1 cellular context compared by ENCODE assay signal in the genomic region with DNA sequence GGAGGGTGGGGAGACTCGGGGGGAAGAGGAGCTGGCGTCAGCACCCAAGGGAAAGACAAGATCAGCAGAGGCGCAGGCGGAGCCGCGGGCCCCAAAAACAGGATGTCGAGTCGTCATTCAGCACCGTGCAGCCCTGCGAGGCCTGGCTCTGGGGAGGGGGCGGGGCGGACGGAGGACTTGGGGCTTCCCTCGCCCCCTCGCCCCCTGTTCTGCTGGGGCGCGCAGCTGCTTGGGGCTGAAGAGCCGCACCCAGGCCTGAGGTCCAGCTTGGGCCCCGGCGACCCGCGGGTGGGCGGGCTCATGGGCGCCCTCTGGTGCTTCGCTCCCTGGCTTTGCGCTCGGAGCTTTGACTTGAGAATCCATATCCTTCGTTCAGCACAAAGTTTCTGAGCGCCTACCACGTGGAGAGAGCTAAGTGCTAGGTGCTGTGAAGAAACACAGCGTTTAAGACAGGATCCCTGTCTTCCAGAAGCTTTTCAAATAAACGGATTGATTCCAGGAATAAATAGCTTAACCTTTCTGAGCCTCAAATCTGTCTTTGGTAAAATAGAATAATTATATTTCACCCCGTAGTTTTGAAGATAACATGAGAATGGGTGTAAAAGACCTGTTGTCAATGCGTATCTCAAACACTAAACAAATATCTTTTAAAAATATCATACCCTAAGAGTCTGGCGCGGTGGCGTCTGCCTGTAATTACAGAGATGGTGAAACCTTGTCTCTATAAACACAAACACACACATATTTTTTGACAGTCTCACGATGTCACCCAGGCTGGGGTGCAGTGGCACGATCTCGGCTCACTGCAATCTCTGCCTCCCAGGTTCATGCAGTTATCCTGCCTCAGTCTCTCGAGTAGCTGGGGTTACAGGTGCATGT.
A peak's percentile ranks its signal among the peaks of the same experiment; 100 is the strongest.
TF ChIP-seq lines count a peak whose summit lies in the region.

No MANE protein-coding gene starts in this region.

TF ChIP-seq in GM12878, 131 proteins besides CTCF, POLR2A, EP300 and RAD21 (continues in another document):
- TF ChIP-seq EED (IDR thresholded peaks at IDR 0.05; ENCODE audit: low read depth) (peak; percentile 38; the same call in 1 of the 2 replicates), GABPA (IDR thresholded peaks at IDR 0.05; ENCODE audit: low read depth) (no peak), SP1 (IDR thresholded peaks at IDR 0.05; ENCODE audit: low read depth, low read length) (peak; percentile 29), RELB (IDR thresholded peaks at IDR 0.05; ENCODE audit: low read depth) (0 out of 2 replicates have a peak, but pooled peaks have one; percentile 29), EGR1 (IDR thresholded peaks at IDR 0.05; ENCODE audit: borderline replicate concordance in 1 of 2, low read depth in 2 of 2, low read length in 2 of 2) (peak in 1 of 2 experiments; percentile 83; a peak in 2 of 3 replicates), BACH1 (IDR thresholded peaks at IDR 0.05; ENCODE audit: borderline replicate concordance) (peak; percentile 87; the same call in 1 of the 2 replicates), HDAC2 (IDR thresholded peaks at IDR 0.05) (no peak), SREBF2 (IDR thresholded peaks at IDR 0.05; ENCODE audit: low read length) (no peak), RB1 (IDR thresholded peaks at IDR 0.05; ENCODE audit: borderline replicate concordance) (peak; percentile 61; the same call in 1 of the 2 replicates), ZBTB33 (IDR thresholded peaks at IDR 0.05) (no peak), BCL11A (IDR thresholded peaks at IDR 0.05; ENCODE audit: low read depth, low read length) (no peak), IRF3 (IDR thresholded peaks at IDR 0.05) (no peak), BCLAF1 (IDR thresholded peaks at IDR 0.05) (no peak), ZNF217 (IDR thresholded peaks at IDR 0.05) (peak; percentile 16; the same call in 1 of the 2 replicates), MXI1 (IDR thresholded peaks at IDR 0.05; ENCODE audit: low read depth, low read length) (peak; percentile 96), HDAC6 (IDR thresholded peaks at IDR 0.05; ENCODE audit: unreplicated experiment) (no peak), ZNF622 (IDR thresholded peaks at IDR 0.05) (no peak), ETV6 (conservative IDR thresholded peaks at IDR 0.05 in 1 of 2, IDR thresholded peaks at IDR 0.05 in 1 of 2; ENCODE audit: borderline replicate concordance in 1 of 2, low read depth in 1 of 2) (no peak), POLR2AphosphoS2 (IDR thresholded peaks at IDR 0.05; ENCODE audit: low read depth, low read length) (no peak; the same call in 1 of the 2 replicates), RFX5 (IDR thresholded peaks at IDR 0.05; ENCODE audit: low read depth, low read length) (no peak), ZNF207 (IDR thresholded peaks at IDR 0.05; ENCODE audit: borderline replicate concordance) (peak; percentile 43; the same call in 1 of the 2 replicates), MYC (IDR thresholded peaks at IDR 0.05; ENCODE audit: insufficient read depth, insufficient read length, insufficient replicate concordance, low read length, severe bottlenecking) (peak; percentile 47), SMC3 (IDR thresholded peaks at IDR 0.05; ENCODE audit: borderline replicate concordance, low read length) (peak; percentile 76; the same call in 1 of the 2 replicates)
- TF ChIP-seq, protein P1, sequence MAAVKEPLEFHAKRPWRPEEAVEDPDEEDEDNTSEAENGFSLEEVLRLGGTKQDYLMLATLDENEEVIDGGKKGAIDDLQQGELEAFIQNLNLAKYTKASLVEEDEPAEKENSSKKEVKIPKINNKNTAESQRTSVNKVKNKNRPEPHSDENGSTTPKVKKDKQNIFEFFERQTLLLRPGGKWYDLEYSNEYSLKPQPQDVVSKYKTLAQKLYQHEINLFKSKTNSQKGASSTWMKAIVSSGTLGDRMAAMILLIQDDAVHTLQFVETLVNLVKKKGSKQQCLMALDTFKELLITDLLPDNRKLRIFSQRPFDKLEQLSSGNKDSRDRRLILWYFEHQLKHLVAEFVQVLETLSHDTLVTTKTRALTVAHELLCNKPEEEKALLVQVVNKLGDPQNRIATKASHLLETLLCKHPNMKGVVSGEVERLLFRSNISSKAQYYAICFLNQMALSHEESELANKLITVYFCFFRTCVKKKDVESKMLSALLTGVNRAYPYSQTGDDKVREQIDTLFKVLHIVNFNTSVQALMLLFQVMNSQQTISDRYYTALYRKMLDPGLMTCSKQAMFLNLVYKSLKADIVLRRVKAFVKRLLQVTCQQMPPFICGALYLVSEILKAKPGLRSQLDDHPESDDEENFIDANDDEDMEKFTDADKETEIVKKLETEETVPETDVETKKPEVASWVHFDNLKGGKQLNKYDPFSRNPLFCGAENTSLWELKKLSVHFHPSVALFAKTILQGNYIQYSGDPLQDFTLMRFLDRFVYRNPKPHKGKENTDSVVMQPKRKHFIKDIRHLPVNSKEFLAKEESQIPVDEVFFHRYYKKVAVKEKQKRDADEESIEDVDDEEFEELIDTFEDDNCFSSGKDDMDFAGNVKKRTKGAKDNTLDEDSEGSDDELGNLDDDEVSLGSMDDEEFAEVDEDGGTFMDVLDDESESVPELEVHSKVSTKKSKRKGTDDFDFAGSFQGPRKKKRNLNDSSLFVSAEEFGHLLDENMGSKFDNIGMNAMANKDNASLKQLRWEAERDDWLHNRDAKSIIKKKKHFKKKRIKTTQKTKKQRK (IDR thresholded peaks at IDR 0.05; ENCODE audit: low read depth, low read length): no peak
- TF ChIP-seq, protein P2, sequence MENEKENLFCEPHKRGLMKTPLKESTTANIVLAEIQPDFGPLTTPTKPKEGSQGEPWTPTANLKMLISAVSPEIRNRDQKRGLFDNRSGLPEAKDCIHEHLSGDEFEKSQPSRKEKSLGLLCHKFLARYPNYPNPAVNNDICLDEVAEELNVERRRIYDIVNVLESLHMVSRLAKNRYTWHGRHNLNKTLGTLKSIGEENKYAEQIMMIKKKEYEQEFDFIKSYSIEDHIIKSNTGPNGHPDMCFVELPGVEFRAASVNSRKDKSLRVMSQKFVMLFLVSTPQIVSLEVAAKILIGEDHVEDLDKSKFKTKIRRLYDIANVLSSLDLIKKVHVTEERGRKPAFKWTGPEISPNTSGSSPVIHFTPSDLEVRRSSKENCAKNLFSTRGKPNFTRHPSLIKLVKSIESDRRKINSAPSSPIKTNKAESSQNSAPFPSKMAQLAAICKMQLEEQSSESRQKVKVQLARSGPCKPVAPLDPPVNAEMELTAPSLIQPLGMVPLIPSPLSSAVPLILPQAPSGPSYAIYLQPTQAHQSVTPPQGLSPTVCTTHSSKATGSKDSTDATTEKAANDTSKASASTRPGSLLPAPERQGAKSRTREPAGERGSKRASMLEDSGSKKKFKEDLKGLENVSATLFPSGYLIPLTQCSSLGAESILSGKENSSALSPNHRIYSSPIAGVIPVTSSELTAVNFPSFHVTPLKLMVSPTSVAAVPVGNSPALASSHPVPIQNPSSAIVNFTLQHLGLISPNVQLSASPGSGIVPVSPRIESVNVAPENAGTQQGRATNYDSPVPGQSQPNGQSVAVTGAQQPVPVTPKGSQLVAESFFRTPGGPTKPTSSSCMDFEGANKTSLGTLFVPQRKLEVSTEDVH (IDR thresholded peaks at IDR 0.05; ENCODE audit: low read depth, partially characterized antibody): no peak
- TF ChIP-seq, protein P3, sequence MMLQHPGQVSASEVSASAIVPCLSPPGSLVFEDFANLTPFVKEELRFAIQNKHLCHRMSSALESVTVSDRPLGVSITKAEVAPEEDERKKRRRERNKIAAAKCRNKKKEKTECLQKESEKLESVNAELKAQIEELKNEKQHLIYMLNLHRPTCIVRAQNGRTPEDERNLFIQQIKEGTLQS (IDR thresholded peaks at IDR 0.05; ENCODE audit: borderline replicate concordance, extremely low read depth, low read depth, low read length): 0 out of 2 replicates have a peak, but pooled peaks have one; percentile 2
- TF ChIP-seq, protein P4, sequence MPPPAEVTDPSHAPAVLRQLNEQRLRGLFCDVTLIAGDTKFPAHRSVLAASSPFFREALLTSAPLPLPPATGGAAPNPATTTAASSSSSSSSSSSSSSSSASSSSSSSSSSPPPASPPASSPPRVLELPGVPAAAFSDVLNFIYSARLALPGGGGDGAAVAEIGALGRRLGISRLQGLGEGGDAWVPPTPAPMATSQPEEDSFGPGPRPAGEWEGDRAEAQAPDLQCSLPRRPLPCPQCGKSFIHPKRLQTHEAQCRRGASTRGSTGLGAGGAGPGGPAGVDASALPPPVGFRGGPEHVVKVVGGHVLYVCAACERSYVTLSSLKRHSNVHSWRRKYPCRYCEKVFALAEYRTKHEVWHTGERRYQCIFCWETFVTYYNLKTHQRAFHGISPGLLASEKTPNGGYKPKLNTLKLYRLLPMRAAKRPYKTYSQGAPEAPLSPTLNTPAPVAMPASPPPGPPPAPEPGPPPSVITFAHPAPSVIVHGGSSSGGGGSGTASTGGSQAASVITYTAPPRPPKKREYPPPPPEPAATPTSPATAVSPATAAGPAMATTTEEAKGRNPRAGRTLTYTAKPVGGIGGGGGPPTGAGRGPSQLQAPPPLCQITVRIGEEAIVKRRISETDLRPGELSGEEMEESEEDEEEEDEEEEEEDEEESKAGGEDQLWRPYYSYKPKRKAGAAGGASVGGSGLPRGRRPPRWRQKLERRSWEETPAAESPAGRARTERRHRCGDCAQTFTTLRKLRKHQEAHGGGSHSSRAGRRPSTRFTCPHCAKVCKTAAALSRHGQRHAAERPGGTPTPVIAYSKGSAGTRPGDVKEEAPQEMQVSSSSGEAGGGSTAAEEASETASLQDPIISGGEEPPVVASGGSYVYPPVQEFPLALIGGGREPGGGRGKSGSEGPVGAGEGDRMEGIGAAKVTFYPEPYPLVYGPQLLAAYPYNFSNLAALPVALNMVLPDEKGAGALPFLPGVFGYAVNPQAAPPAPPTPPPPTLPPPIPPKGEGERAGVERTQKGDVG (CRISPR knock-in tag; IDR thresholded peaks at IDR 0.05): no peak
- TF ChIP-seq, protein P5, sequence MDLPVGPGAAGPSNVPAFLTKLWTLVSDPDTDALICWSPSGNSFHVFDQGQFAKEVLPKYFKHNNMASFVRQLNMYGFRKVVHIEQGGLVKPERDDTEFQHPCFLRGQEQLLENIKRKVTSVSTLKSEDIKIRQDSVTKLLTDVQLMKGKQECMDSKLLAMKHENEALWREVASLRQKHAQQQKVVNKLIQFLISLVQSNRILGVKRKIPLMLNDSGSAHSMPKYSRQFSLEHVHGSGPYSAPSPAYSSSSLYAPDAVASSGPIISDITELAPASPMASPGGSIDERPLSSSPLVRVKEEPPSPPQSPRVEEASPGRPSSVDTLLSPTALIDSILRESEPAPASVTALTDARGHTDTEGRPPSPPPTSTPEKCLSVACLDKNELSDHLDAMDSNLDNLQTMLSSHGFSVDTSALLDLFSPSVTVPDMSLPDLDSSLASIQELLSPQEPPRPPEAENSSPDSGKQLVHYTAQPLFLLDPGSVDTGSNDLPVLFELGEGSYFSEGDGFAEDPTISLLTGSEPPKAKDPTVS (IDR thresholded peaks at IDR 0.05; ENCODE audit: low read depth, low read length): no peak
- TF ChIP-seq, protein P6, sequence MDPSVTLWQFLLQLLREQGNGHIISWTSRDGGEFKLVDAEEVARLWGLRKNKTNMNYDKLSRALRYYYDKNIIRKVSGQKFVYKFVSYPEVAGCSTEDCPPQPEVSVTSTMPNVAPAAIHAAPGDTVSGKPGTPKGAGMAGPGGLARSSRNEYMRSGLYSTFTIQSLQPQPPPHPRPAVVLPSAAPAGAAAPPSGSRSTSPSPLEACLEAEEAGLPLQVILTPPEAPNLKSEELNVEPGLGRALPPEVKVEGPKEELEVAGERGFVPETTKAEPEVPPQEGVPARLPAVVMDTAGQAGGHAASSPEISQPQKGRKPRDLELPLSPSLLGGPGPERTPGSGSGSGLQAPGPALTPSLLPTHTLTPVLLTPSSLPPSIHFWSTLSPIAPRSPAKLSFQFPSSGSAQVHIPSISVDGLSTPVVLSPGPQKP (IDR thresholded peaks at IDR 0.05; ENCODE audit: low read depth, low read length): no peak
